Comparison of ENCODE assay signal across 26 cellular contexts in the genomic region with DNA sequence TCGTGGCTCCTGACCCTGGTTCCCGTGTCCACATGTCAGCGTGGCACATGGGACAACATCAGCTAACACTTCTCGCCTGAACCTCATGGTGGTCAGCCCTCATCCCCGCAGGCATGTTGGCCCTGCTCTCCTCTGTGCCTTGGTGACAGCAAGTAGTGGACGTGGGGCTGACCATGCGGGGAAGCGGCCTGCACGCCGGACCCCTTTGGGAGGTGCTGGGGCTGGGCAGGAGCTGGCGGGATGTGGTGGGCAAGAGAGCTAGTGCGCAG.
"Had no signal": no experiment of that assay in that cellular context is flagged by ENCODE, and none has a peak within 500 bp of the region (broad histone marks: within the 10 kb centered on the region; RNA-seq: fewer than 3 reads in every experiment).

No MANE protein-coding gene starts in this region.

- DNase-seq: activated CD4-positive, alpha-beta memory T cell treated with anti-CD3 and anti-CD28 coated beads, Interleukin-2, amount 10 ng/mL, durations not matched to agents 7 days and 5 days; activated CD4-positive, alpha-beta T cell treated with anti-CD3 and anti-CD28 coated beads, Interleukin-2, amount 10 ng/mL, durations not matched to agents 7 days and 5 days; activated CD4-positive, CD25-positive, alpha-beta regulatory T cell; activated naive CD4-positive, alpha-beta T cell; activated naive CD8-positive, alpha-beta T cell treated with anti-CD3 and anti-CD28 coated beads, Interleukin-2, amount 50 U/mL, for 24 hours; activated T-cell treated with anti-CD3 and anti-CD28 coated beads for 4 hours; activated T-cell treated with anti-CD3 and anti-CD28 coated beads, Interleukin-2, amount 50 U/mL, for 72 hours; amniotic stem cell; Kasumi-1; KBM-7; NCI-H1105; NCI-H1436; NCI-H1694 treated with DMSO at 0.1 percent for 48 hours; NCI-H2029 treated with DMSO at 0.1 percent for 48 hours; NCI-H345; NCI-H510A; NCI-H526 treated with DMSO at 0.1 percent for 48 hours; NCI-H82; Right ventricle myocardium superior; SJCRH30; T-helper 1 cell had no signal

- ATAC-seq: activated naive CD8-positive, alpha-beta T cell treated with anti-CD3 and anti-CD28 coated beads, Interleukin-2, amount 50 U/mL, for 24 hours; activated T-cell treated with anti-CD3 and anti-CD28 coated beads, Interleukin-2, amount 50 U/mL, for 72 hours had no signal

- H3K27me3 ChIP-seq: SJCRH30 had no signal

- H3K9me3 ChIP-seq: SJCRH30, SK-N-SH had no signal

- H3K4me3 ChIP-seq: SJCRH30 had no signal

- H3K4me3 Mint-ChIP-seq: activated CD4-positive, alpha-beta memory T cell treated with anti-CD3 and anti-CD28 coated beads, Interleukin-2, amount 10 ng/mL, durations not matched to agents 7 days and 5 days; activated CD4-positive, alpha-beta T cell treated with anti-CD3 and anti-CD28 coated beads, Interleukin-2, amount 10 ng/mL, durations not matched to agents 7 days and 5 days; activated naive CD4-positive, alpha-beta T cell treated with anti-CD3 and anti-CD28 coated beads, Interleukin-2, amount 50 U/mL, for 24 hours; activated naive CD8-positive, alpha-beta T cell treated with anti-CD3 and anti-CD28 coated beads, Interleukin-2, amount 50 U/mL, for 24 hours; activated T-cell treated with anti-CD3 and anti-CD28 coated beads, Interleukin-2, amount 50 U/mL, for 72 hours; brain had no signal

- FAIRE-seq: astrocyte had no signal

- H3K27ac Mint-ChIP-seq: activated CD4-positive, alpha-beta memory T cell treated with anti-CD3 and anti-CD28 coated beads, Interleukin-2, amount 10 ng/mL, durations not matched to agents 7 days and 5 days; activated CD4-positive, alpha-beta T cell treated with anti-CD3 and anti-CD28 coated beads, Interleukin-2, amount 10 ng/mL, durations not matched to agents 7 days and 5 days; activated naive CD4-positive, alpha-beta T cell treated with anti-CD3 and anti-CD28 coated beads, Interleukin-2, amount 50 U/mL, for 24 hours; activated naive CD8-positive, alpha-beta T cell treated with anti-CD3 and anti-CD28 coated beads, Interleukin-2, amount 50 U/mL, for 24 hours; activated T-cell treated with anti-CD3 and anti-CD28 coated beads, Interleukin-2, amount 50 U/mL, for 72 hours had no signal

- H3K4me1 ChIP-seq: SJCRH30 had no signal

- H3K27ac ChIP-seq: SJCRH30, VCaP had no signal

- H3K36me3 Mint-ChIP-seq: activated naive CD4-positive, alpha-beta T cell treated with anti-CD3 and anti-CD28 coated beads, Interleukin-2, amount 50 U/mL, for 24 hours had no signal

- H3K27me3 Mint-ChIP-seq: activated CD4-positive, alpha-beta memory T cell treated with anti-CD3 and anti-CD28 coated beads, Interleukin-2, amount 10 ng/mL, durations not matched to agents 7 days and 5 days; activated CD4-positive, alpha-beta T cell treated with anti-CD3 and anti-CD28 coated beads, Interleukin-2, amount 10 ng/mL, durations not matched to agents 7 days and 5 days; activated naive CD4-positive, alpha-beta T cell treated with anti-CD3 and anti-CD28 coated beads, Interleukin-2, amount 50 U/mL, for 24 hours; activated naive CD8-positive, alpha-beta T cell treated with anti-CD3 and anti-CD28 coated beads, Interleukin-2, amount 50 U/mL, for 24 hours had no signal

- H3K4me1 Mint-ChIP-seq: activated CD4-positive, alpha-beta memory T cell treated with anti-CD3 and anti-CD28 coated beads, Interleukin-2, amount 10 ng/mL, durations not matched to agents 7 days and 5 days; activated CD4-positive, alpha-beta T cell treated with anti-CD3 and anti-CD28 coated beads, Interleukin-2, amount 10 ng/mL, durations not matched to agents 7 days and 5 days; activated naive CD4-positive, alpha-beta T cell treated with anti-CD3 and anti-CD28 coated beads, Interleukin-2, amount 50 U/mL, for 24 hours; activated naive CD8-positive, alpha-beta T cell treated with anti-CD3 and anti-CD28 coated beads, Interleukin-2, amount 50 U/mL, for 24 hours had no signal

- H3K36me3 ChIP-seq: SJCRH30 had no signal

- H3K9ac ChIP-seq: SK-N-SH had no signal

- H3K4me2 ChIP-seq: SK-N-SH had no signal

- H3K9me3 Mint-ChIP-seq: activated CD4-positive, alpha-beta memory T cell treated with anti-CD3 and anti-CD28 coated beads, Interleukin-2, amount 10 ng/mL, durations not matched to agents 7 days and 5 days; activated CD4-positive, alpha-beta T cell treated with anti-CD3 and anti-CD28 coated beads, Interleukin-2, amount 10 ng/mL, durations not matched to agents 7 days and 5 days; activated naive CD4-positive, alpha-beta T cell treated with anti-CD3 and anti-CD28 coated beads, Interleukin-2, amount 50 U/mL, for 24 hours; activated naive CD8-positive, alpha-beta T cell treated with anti-CD3 and anti-CD28 coated beads, Interleukin-2, amount 50 U/mL, for 24 hours; activated T-cell treated with anti-CD3 and anti-CD28 coated beads, Interleukin-2, amount 50 U/mL, for 72 hours; brain had no signal
